Comparison of ENCODE assay signal across 19 cellular contexts in the genomic region with DNA sequence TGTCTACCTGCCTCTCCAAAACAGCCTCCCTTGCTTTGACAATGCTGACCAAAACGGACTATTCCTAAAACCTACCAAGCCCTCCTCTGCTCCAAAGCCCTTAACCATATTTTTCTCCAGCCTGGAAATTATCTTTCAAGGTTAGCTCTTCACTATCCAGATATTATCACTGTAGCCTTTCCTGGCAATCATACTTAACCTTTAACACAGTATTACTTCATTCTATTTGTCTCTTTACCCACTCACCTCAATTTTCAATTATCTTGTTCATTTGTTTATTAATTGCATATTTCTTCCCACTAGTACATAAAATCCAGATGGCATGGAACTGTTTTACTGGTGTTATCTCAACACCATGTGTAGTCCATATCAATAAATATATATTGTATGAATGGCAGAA. TPM values are rescaled to one million over a fixed set of nuclear protein-coding genes. Genes with fewer than 3 reads are reported as not detected.
DNase-seq lines count a peak whose midpoint lies in the region; ATAC-seq and TF ChIP-seq lines count a peak whose summit lies in the region.
"Had no signal": no experiment of that assay in that cellular context is flagged by ENCODE, and none has a peak within 500 bp of the region (broad histone marks: within the 10 kb centered on the region; RNA-seq: fewer than 3 reads in every experiment).

No MANE protein-coding gene starts in this region.

- H3K9me2 ChIP-seq in GM23338 (ENCODE audit: insufficient read depth), result no peaks in the 10 kb centered on the region
- no peaks in the 10 kb centered on the region for H3K9me2 ChIP-seq in hepatocyte (replicated peaks; ENCODE audit: insufficient read depth)

- no peaks in the 10 kb centered on the region for H3K9me3 ChIP-seq in hepatocyte (ENCODE audit: low read depth)

- WGBS in hepatocyte (ENCODE audit: low lambda C conversion rate, missing lambda C conversion rate), result 94% methylated on average over 1 of the region's 1 CpG

- no peak for ATAC-seq in GM23338
- ATAC-seq in natural killer cell, result no peak
- no peak for ATAC-seq in GM19324 (IDR thresholded peaks at IDR 0.05; ENCODE audit: low FRiP score, unreplicated experiment)
- no peak for ATAC-seq in HG02970 (IDR thresholded peaks at IDR 0.05; ENCODE audit: low FRiP score, unreplicated experiment)

- H3K27me3 Mint-ChIP-seq in GM23338 (ENCODE audit: insufficient read depth, low read depth, poor library complexity), result no peaks in the 10 kb centered on the region
- H3K27me3 Mint-ChIP-seq in natural killer cell (ENCODE audit: low read depth in 2 of 2), result no peaks in the 10 kb centered on the region
- H3K27me3 Mint-ChIP-seq: B cell; CD4-positive, CD25-positive, alpha-beta regulatory T cell had no signal

- TF ChIP-seq CTCF in GM23338 (conservative IDR thresholded peaks at IDR 0.05; ENCODE audit: low read depth in 2 of 2), result no peak
- TF ChIP-seq CTCF in hepatocyte (IDR thresholded peaks at IDR 0.05; ENCODE audit: poor library complexity), result no peak
- TF ChIP-seq CTCF in natural killer cell (IDR thresholded peaks at IDR 0.05), result no peak

- H3K79me2 ChIP-seq in GM23338 (replicated peaks; ENCODE audit: insufficient read depth) (no peaks in the 10 kb centered on the region; the same call in 1 of the 2 replicates), hepatocyte (peaks cover 13% of the 10 kb centered on the region)

- no peak for DNase-seq in GM23338 (ENCODE audit: low spot score)
- DNase-seq in hepatocyte (ENCODE audit: low spot score), result no peak
- no peak for DNase-seq in natural killer cell
- no peak for DNase-seq in NCI-H128 (lab: John Stamatoyannopoulos, UW; ENCODE audit: unreplicated experiment)
- DNase-seq in kidney glomerular epithelial cell (lab: John Stamatoyannopoulos, UW), result no peak
- DNase-seq: C1 segment of cervical spinal cord; CD4-positive, CD25-positive, alpha-beta regulatory T cell; CD8-positive, alpha-beta memory T cell; COR-L47; DMS 273 treated with DMSO at 0.1 percent for 48 hours; DND-41; EL; HCEC 1CT had no signal

- H3K4me3 Mint-ChIP-seq in GM23338 (no peak overlapping the region), natural killer cell (peak overlapping the region; percentile 4)
- H3K4me3 Mint-ChIP-seq: B cell; CD4-positive, CD25-positive, alpha-beta regulatory T cell; CD8-positive, alpha-beta memory T cell had no signal

- H3K27me3 ChIP-seq in GM23338 (ENCODE audit: insufficient read depth) (no peaks in the 10 kb centered on the region), hepatocyte (no peaks in the 10 kb centered on the region)

- no peaks in the 10 kb centered on the region for H3K36me3 Mint-ChIP-seq in GM23338 (ENCODE audit: low read depth)
- no peaks in the 10 kb centered on the region for H3K36me3 Mint-ChIP-seq in natural killer cell
- H3K36me3 Mint-ChIP-seq: CD4-positive, CD25-positive, alpha-beta regulatory T cell; CD8-positive, alpha-beta memory T cell had no signal

- H4K20me1 ChIP-seq in GM23338 (replicated peaks; ENCODE audit: insufficient read depth), result no peaks in the 10 kb centered on the region
- H4K20me1 ChIP-seq in hepatocyte (ENCODE audit: insufficient read depth, poor library complexity, severe bottlenecking), result no peaks in the 10 kb centered on the region

- no peak overlapping the region for H3K4me2 ChIP-seq in GM23338
- peak overlapping the region; percentile 59 for H3K4me2 ChIP-seq in hepatocyte

- no peaks in the 10 kb centered on the region for H3K9me3 Mint-ChIP-seq in GM23338
- H3K9me3 Mint-ChIP-seq in natural killer cell, result no peaks in the 10 kb centered on the region
- H3K9me3 Mint-ChIP-seq: CD8-positive, alpha-beta memory T cell had no signal

- no peak overlapping the region for H2AFZ ChIP-seq in GM23338
- H2AFZ ChIP-seq in hepatocyte, result no peak overlapping the region

- peaks cover 11% of the 10 kb centered on the region for H3K4me1 Mint-ChIP-seq in GM23338
- H3K4me1 Mint-ChIP-seq in natural killer cell, result peaks cover 67 to 68% of the 10 kb centered on the region in 2 donors
- H3K4me1 Mint-ChIP-seq: CD4-positive, CD25-positive, alpha-beta regulatory T cell had no signal

- peak overlapping the region; percentile 2; the same call in 1 of the 2 replicates for H3K27ac Mint-ChIP-seq in GM23338
- H3K27ac Mint-ChIP-seq in natural killer cell, result peak overlapping the region; percentile 41 to 69
- H3K27ac Mint-ChIP-seq: B cell; CD4-positive, CD25-positive, alpha-beta regulatory T cell; CD8-positive, alpha-beta memory T cell had no signal

- H3K36me3 ChIP-seq in GM23338 (ENCODE audit: insufficient read depth) (no peaks in the 10 kb centered on the region), hepatocyte (replicated peaks; ENCODE audit: insufficient read depth, low read depth) (no peaks in the 10 kb centered on the region)

- H3F3A ChIP-seq in GM23338 (replicated peaks; ENCODE audit: low read depth), result no peaks in the 10 kb centered on the region

- intact Hi-C loops in natural killer cell (cut with micrococcal nuclease), result no loop called here

- H3K4me3 ChIP-seq in GM23338, result no peak overlapping the region
- H3K4me3 ChIP-seq in hepatocyte, result no peak overlapping the region
- H3K4me3 ChIP-seq: GM12878 had no signal

- no peak overlapping the region for H3K27ac ChIP-seq in GM23338 (ENCODE audit: low read depth)
- H3K27ac ChIP-seq in hepatocyte, result peak overlapping the region; percentile 59

- H3K4me1 ChIP-seq in GM23338 (ENCODE audit: insufficient read depth) (peaks cover 9% of the 10 kb centered on the region; the same call in 1 of the 2 replicates), hepatocyte (ENCODE audit: insufficient read depth) (peaks cover 11% of the 10 kb centered on the region)

TF ChIP-seq in GM23338, 12 proteins besides CTCF, POLR2A, EP300 and RAD21:
- TF ChIP-seq JUNB (IDR thresholded peaks at IDR 0.05; ENCODE audit: unreplicated experiment), result no peak
- TF ChIP-seq EZH2phosphoT487 (IDR thresholded peaks at IDR 0.05; ENCODE audit: unreplicated experiment), result no peak
- no peak for TF ChIP-seq ZNF114 (CRISPR knock-in tag; IDR thresholded peaks at IDR 0.05)
- no peak for TF ChIP-seq ETS1 (IDR thresholded peaks at IDR 0.05)
- no peak for TF ChIP-seq STAT1 (IDR thresholded peaks at IDR 0.05; ENCODE audit: unreplicated experiment)
- TF ChIP-seq NANOG (IDR thresholded peaks at IDR 0.05; ENCODE audit: borderline replicate concordance), result no peak

RNA-seq across cellular contexts. Expression of gene SLCO4C1, which starts 7.5 kb away (rescaled TPM):
- 6.7 and 7.8 TPM in 2 replicates for total RNA-seq in GM23338 (2014; rRNA removed; shearing (Covaris generic))
- polyA plus RNA-seq in GM23338 (2016; fragmentation: Nextera tagmentation; extraction: Ambion mirVana), result 1.9 and 2.4 TPM in 2 replicates
- 17.2 and 20.5 TPM in 2 replicates for total RNA-seq in hepatocyte
- polyA plus RNA-seq in hepatocyte, result 3.7 and 6.2 TPM in 2 replicates
- total RNA-seq in natural killer cell, result 10 to 100 TPM; 30.9 to 44.7 (median 31.2) TPM
- total RNA-seq: A172; CD4-positive, CD25-positive, alpha-beta regulatory T cell; G401 had no signal
- polyA plus RNA-seq: CD4-positive, CD25-positive, alpha-beta regulatory T cell had no signal
